20 cellular contexts compared by ENCODE assay signal in genomic region chr17:65261682-65262636, GRCh38.
DNase-seq lines count a peak whose midpoint lies in the region; ATAC-seq, FAIRE-seq and TF ChIP-seq lines count a peak whose summit lies in the region.
"Had no signal": no experiment of that assay in that cellular context is flagged by ENCODE, and none has a peak within 500 bp of the region (broad histone marks: within the 10 kb centered on the region; RNA-seq: fewer than 3 reads in every experiment).

No MANE protein-coding gene starts in this region.

- H3K9me3 Mint-ChIP-seq in CD4-positive, alpha-beta memory T cell, result peaks cover 1 to 8% (median 4%) of the 10 kb centered on the region in 8 donors
- H3K9me3 Mint-ChIP-seq in astrocyte (ENCODE audit: unreplicated experiment), result peaks cover 4% of the 10 kb centered on the region
- H3K9me3 Mint-ChIP-seq in H9, result peaks cover 0 to 9% of the 10 kb centered on the region in 2 experiments; a peak in 3 of 5 replicates

- H3K36me3 ChIP-seq in CD4-positive, alpha-beta memory T cell (ENCODE audit: insufficient read depth, low read length), result no peaks in the 10 kb centered on the region
- no peaks in the 10 kb centered on the region for H3K36me3 ChIP-seq in Karpas-422 (ENCODE audit: insufficient read depth, low read length)
- H3K36me3 ChIP-seq in astrocyte (ENCODE audit: insufficient read depth, low read length), result no peaks in the 10 kb centered on the region
- no peaks in the 10 kb centered on the region for H3K36me3 ChIP-seq in mucosa of descending colon (ENCODE audit: low read depth)
- H3K36me3 ChIP-seq in aorta (ENCODE audit: control insufficient read depth in 1 of 2, insufficient read depth in 2 of 2, low read length in 1 of 2), result no peaks in the 10 kb centered on the region
- H3K36me3 ChIP-seq: left ventricle myocardium inferior, stomach had no signal

- H2BK15ac ChIP-seq in H9 (ENCODE audit: low read depth, low read length), result no peak overlapping the region

- H3K9me3 ChIP-seq in CD4-positive, alpha-beta memory T cell (ENCODE audit: control insufficient read depth in 1 of 2, low read length in 2 of 2), result peaks cover 0 to 4% of the 10 kb centered on the region in 2 donors
- H3K9me3 ChIP-seq in Karpas-422 (ENCODE audit: low read length) (no peaks in the 10 kb centered on the region), astrocyte (ENCODE audit: insufficient read depth, low read depth, low read length) (no peaks in the 10 kb centered on the region), mucosa of descending colon (no peaks in the 10 kb centered on the region), H9 (ENCODE audit: control insufficient read depth, low read depth, low read length) (no peaks in the 10 kb centered on the region), aorta (ENCODE audit: control insufficient read depth, low read length) (no peaks in the 10 kb centered on the region)

- no peaks in the 10 kb centered on the region for H3K23me2 ChIP-seq in H9 (ENCODE audit: insufficient read length, low read depth, low read length, poor library complexity, severe bottlenecking)

- no peak overlapping the region for H2BK120ac ChIP-seq in H9 (ENCODE audit: low read depth, low read length, poor library complexity, severe bottlenecking)

- no CpG with 5 or more reads among the region's 8 CpGs for WGBS in H9 (ENCODE audit: extremely low coverage, insufficient read length, low lambda C conversion rate)
- WGBS in aorta, 2 donors, result 74 to 79% methylated on average over 8 of the region's 8 CpGs

- H3K56ac ChIP-seq in H9 (ENCODE audit: insufficient read length, low read depth, low read length), result no peak overlapping the region

- peak overlapping the region in 5 of 8 donors; percentile 3 to 66 (median 18) for H3K4me3 Mint-ChIP-seq in CD4-positive, alpha-beta memory T cell
- H3K4me3 Mint-ChIP-seq in astrocyte (ENCODE audit: unreplicated experiment) (no peak overlapping the region), H9 (no peak overlapping the region)
- H3K4me3 Mint-ChIP-seq: CD8-positive, alpha-beta T cell had no signal

- no peak overlapping the region for H2BK20ac ChIP-seq in H9 (ENCODE audit: low read depth, low read length, poor library complexity, severe bottlenecking)

- no peak overlapping the region for H4K91ac ChIP-seq in H9 (ENCODE audit: insufficient read length, low read depth, low read length)

- no peak overlapping the region for H2BK5ac ChIP-seq in H9 (ENCODE audit: insufficient read length, low read length)

- H3K9me2 ChIP-seq in Karpas-422 (replicated peaks; ENCODE audit: insufficient read depth, low read length), result no peaks in the 10 kb centered on the region

- peaks cover 26% of the 10 kb centered on the region for H3K4me1 ChIP-seq in CD4-positive, alpha-beta memory T cell (ENCODE audit: insufficient read depth, low read length)
- no peaks in the 10 kb centered on the region for H3K4me1 ChIP-seq in Karpas-422 (ENCODE audit: low read length)
- H3K4me1 ChIP-seq in astrocyte (ENCODE audit: insufficient read depth, low read length), result peaks cover 6% of the 10 kb centered on the region
- peaks cover 6% of the 10 kb centered on the region for H3K4me1 ChIP-seq in mucosa of descending colon (ENCODE audit: low read depth)
- no peaks in the 10 kb centered on the region for H3K4me1 ChIP-seq in H9 (ENCODE audit: insufficient read depth, low read length)
- H3K4me1 ChIP-seq in aorta (ENCODE audit: control insufficient read depth in 1 of 2, insufficient read depth in 2 of 2, low read length in 2 of 2), result no peaks in the 10 kb centered on the region
- H3K4me1 ChIP-seq: left ventricle myocardium inferior, stomach had no signal

- no peak overlapping the region for H4K5ac ChIP-seq in H9 (ENCODE audit: insufficient read length, low read depth, low read length)

- H2AFZ ChIP-seq in Karpas-422 (ENCODE audit: low read length) (no peak overlapping the region), astrocyte (ENCODE audit: low read depth, low read length) (no peak overlapping the region), H9 (ENCODE audit: low read length) (no peak overlapping the region)

- no peak overlapping the region for H3K18ac ChIP-seq in H9 (ENCODE audit: insufficient read length, low read depth, low read length)

- H4K20me1 ChIP-seq in Karpas-422 (ENCODE audit: insufficient read depth, low read depth, low read length) (no peaks in the 10 kb centered on the region), astrocyte (ENCODE audit: insufficient read depth, low read length) (no peaks in the 10 kb centered on the region), H9 (ENCODE audit: control insufficient read depth, insufficient read depth, insufficient read length) (no peaks in the 10 kb centered on the region)

- H3K4me1 Mint-ChIP-seq in CD4-positive, alpha-beta memory T cell, result peaks cover 21 to 48% (median 29%) of the 10 kb centered on the region in 4 donors
- H3K4me1 Mint-ChIP-seq in astrocyte (ENCODE audit: low read depth, unreplicated experiment) (no peaks in the 10 kb centered on the region), H9 (no peaks in the 10 kb centered on the region)

- no peaks in the 10 kb centered on the region for H3K27me3 ChIP-seq in CD4-positive, alpha-beta memory T cell (ENCODE audit: insufficient read depth, low read length)
- no peaks in the 10 kb centered on the region for H3K27me3 ChIP-seq in Karpas-422 (ENCODE audit: low read length)
- no peaks in the 10 kb centered on the region for H3K27me3 ChIP-seq in astrocyte (ENCODE audit: insufficient read depth, low read length)
- no peaks in the 10 kb centered on the region for H3K27me3 ChIP-seq in H9 (ENCODE audit: insufficient read depth, low read length)
- H3K27me3 ChIP-seq in aorta (ENCODE audit: control insufficient read depth in 1 of 2, insufficient read depth in 2 of 2, low read length in 1 of 2), result no peaks in the 10 kb centered on the region

- H3K4ac ChIP-seq in H9 (ENCODE audit: low read depth, low read length), result no peak overlapping the region

- DNase-seq in CD4-positive, alpha-beta memory T cell, result peak in 2 of 5 donors; percentile 2 to 20
- DNase-seq in Karpas-422 (peak; percentile 28), astrocyte (ENCODE audit: low read depth) (peak; percentile 32), mucosa of descending colon (no peak), posterior vena cava (ENCODE audit: low spot score) (no peak), urothelium cell line (ENCODE audit: low spot score) (no peak), H9 (no peak), aorta (no peak)
- DNase-seq: activated CD4-positive, alpha-beta T cell treated with anti-CD3 and anti-CD28 coated beads for 1 hour; activated effector memory CD4-positive, alpha-beta T cell treated with anti-CD3 and anti-CD28 coated beads, Interleukin-2, amount 50 U/mL, for 16 hours; CD8-positive, alpha-beta T cell; central memory CD4-positive, alpha-beta T cell; erythroblast; GOT3; hippocampal formation; left ventricle myocardium inferior; MM.1S; NCI-H2171; stomach had no signal

- no peak for TF ChIP-seq CTCF in astrocyte (IDR thresholded peaks at IDR 0.05; ENCODE audit: insufficient read depth, low read depth, low read length)
- TF ChIP-seq CTCF in mucosa of descending colon (IDR thresholded peaks at IDR 0.05), result no peak
- no peak for TF ChIP-seq CTCF in H9 (conservative IDR thresholded peaks at IDR 0.05)

- ATAC-seq in mucosa of descending colon (peak; percentile 22), aorta (ENCODE audit: low FRiP score) (no peak)
- ATAC-seq: CD8-positive, alpha-beta T cell; naive thymus-derived CD4-positive, alpha-beta T cell had no signal

- H3K9ac ChIP-seq in Karpas-422 (ENCODE audit: low read length), result no peak overlapping the region
- no peak overlapping the region for H3K9ac ChIP-seq in astrocyte (ENCODE audit: low read length)
- H3K9ac ChIP-seq in H9 (ENCODE audit: extremely low read depth, insufficient read length, low read length), result no peak overlapping the region

- H2BK12ac ChIP-seq in H9 (ENCODE audit: insufficient read length, low read depth, low read length), result no peak overlapping the region

- H3K79me2 ChIP-seq in Karpas-422 (ENCODE audit: low read length), result no peaks in the 10 kb centered on the region
- no peaks in the 10 kb centered on the region for H3K79me2 ChIP-seq in astrocyte (ENCODE audit: insufficient read depth, low read length)
- H3K79me2 ChIP-seq in H9 (ENCODE audit: insufficient read depth, low read length), result no peaks in the 10 kb centered on the region

- H3K23ac ChIP-seq in H9 (ENCODE audit: insufficient read length, low read depth, low read length), result no peak overlapping the region

- H3K79me1 ChIP-seq in H9 (ENCODE audit: insufficient read depth, low read depth, low read length, poor library complexity, severe bottlenecking), result no peaks in the 10 kb centered on the region

- POLR2A ChIA-PET in CD4-positive, alpha-beta memory T cell (lab: Charles Lee; ENCODE audit: partially characterized antibody), result no interaction called here

- no peak overlapping the region for H3K14ac ChIP-seq in H9 (ENCODE audit: insufficient read depth, low read length)

- FAIRE-seq in astrocyte (lab: Jason Lieb, UNC) (peak; percentile 66), urothelium cell line (lab: Jason Lieb, UNC) (no peak)

- H3K4me3 ChIP-seq in CD4-positive, alpha-beta memory T cell (ENCODE audit: low read length in 2 of 2), result no peak overlapping the region
- H3K4me3 ChIP-seq in Karpas-422 (ENCODE audit: low read length) (no peak overlapping the region), astrocyte (ENCODE audit: insufficient read depth, low read depth, low read length) (no peak overlapping the region), mucosa of descending colon (no peak overlapping the region), aorta (ENCODE audit: low read length in 2 of 2) (no peak overlapping the region)
- H3K4me3 ChIP-seq: left ventricle myocardium inferior, stomach had no signal

- peaks cover 0 to 5% of the 10 kb centered on the region in 2 donors for H3K36me3 Mint-ChIP-seq in CD4-positive, alpha-beta memory T cell
- H3K36me3 Mint-ChIP-seq in astrocyte (ENCODE audit: low read depth, unreplicated experiment), result no peaks in the 10 kb centered on the region
- peaks cover 0 to 5% (median 0%) of the 10 kb centered on the region in 3 experiments; a peak in 1 of 7 replicates for H3K36me3 Mint-ChIP-seq in H9 (ENCODE audit: insufficient read depth in 1 of 3, low read depth in 3 of 3)
- H3K36me3 Mint-ChIP-seq: CD8-positive, alpha-beta T cell had no signal

- intact Hi-C loops in CD4-positive, alpha-beta memory T cell (cut with micrococcal nuclease), result no loop called here
- intact Hi-C loops in mucosa of descending colon (cut with DNase I, micrococcal nuclease), result no loop called here
- intact Hi-C loops in posterior vena cava (cut with DNase I), result no loop called here
- intact Hi-C loops in aorta (cut with DNase I), result no loop called here

- H3T11ph ChIP-seq in H9 (ENCODE audit: low read length), result no peak overlapping the region

- H2AK5ac ChIP-seq in H9 (ENCODE audit: insufficient read length, low read length), result no peak overlapping the region

- no peak overlapping the region for H3K4me2 ChIP-seq in Karpas-422 (ENCODE audit: low read depth, low read length, poor library complexity, severe bottlenecking)
- peak overlapping the region; percentile 60 for H3K4me2 ChIP-seq in astrocyte (ENCODE audit: low read length)
- no peak overlapping the region for H3K4me2 ChIP-seq in H9 (ENCODE audit: insufficient read depth, insufficient read length, low read length)

- H3K27ac Mint-ChIP-seq in CD4-positive, alpha-beta memory T cell, result peak overlapping the region in 1 of 7 donors; percentile 5
- no peak overlapping the region for H3K27ac Mint-ChIP-seq in astrocyte (ENCODE audit: unreplicated experiment)
- H3K27ac Mint-ChIP-seq in H9, result no peak overlapping the region; a peak in 1 of 7 replicates
- H3K27ac Mint-ChIP-seq: CD8-positive, alpha-beta T cell had no signal

- no peak overlapping the region for H4K8ac ChIP-seq in H9 (replicated peaks; ENCODE audit: insufficient read length, low read depth, low read length)

- peaks cover 0 to 5% of the 10 kb centered on the region in 2 donors for H3K27me3 Mint-ChIP-seq in CD4-positive, alpha-beta memory T cell
- H3K27me3 Mint-ChIP-seq in astrocyte (ENCODE audit: low read depth, unreplicated experiment) (peaks cover 3% of the 10 kb centered on the region), H9 (ENCODE audit: low read depth) (no peaks in the 10 kb centered on the region; the same call in 1 of the 2 replicates)

- CTCF ChIA-PET in CD4-positive, alpha-beta memory T cell (lab: Charles Lee; ENCODE audit: partially characterized antibody), result no interaction called here

- no peak overlapping the region for H3K27ac ChIP-seq in CD4-positive, alpha-beta memory T cell (ENCODE audit: low read depth, low read length)
- no peak overlapping the region for H3K27ac ChIP-seq in Karpas-422 (ENCODE audit: low read length)
- no peak overlapping the region for H3K27ac ChIP-seq in astrocyte (ENCODE audit: low read depth, low read length)
- H3K27ac ChIP-seq in H9 (ENCODE audit: insufficient read length, low read depth, low read length), result no peak overlapping the region
- H3K27ac ChIP-seq in aorta (ENCODE audit: low read depth in 1 of 2, low read length in 2 of 2), result no peak overlapping the region
- H3K27ac ChIP-seq: left ventricle myocardium inferior, stomach had no signal

Comparison
In these comparisons a context has a peak if more than half of its experiments do, and no peak if none do; other contexts are left out.
1. DNase-seq: peak in Karpas-422 (single experiment) and astrocyte (single experiment); none in mucosa of descending colon (0 of 3), posterior vena cava (single experiment), urothelium cell line (single experiment), H9 (single experiment) and aorta (0 of 2).
2. H3K4me3 Mint-ChIP-seq: peak in CD4-positive, alpha-beta memory T cell (5 of 8); none in astrocyte (single experiment) and H9 (0 of 2).